Comparison of ENCODE assay signal across 8 cellular contexts in genomic region chrX:49101629-49101984, GRCh38. TPM values are rescaled to one million over a fixed set of nuclear protein-coding genes. Genes with fewer than 3 reads are reported as not detected.
DNase-seq lines count a peak whose midpoint lies in the region; ATAC-seq and TF ChIP-seq lines count a peak whose summit lies in the region.

No MANE protein-coding gene starts in this region.

- no peaks in the 10 kb centered on the region; the same call in 1 of the 2 replicates for H3K27me3 Mint-ChIP-seq in H9 (ENCODE audit: low read depth)
- H3K27me3 Mint-ChIP-seq in activated T-helper 17 cell treated with anti-CD3 and anti-CD28 coated beads, Interleukin-2, amount 50 U/mL, for 72 hours, result no peaks in the 10 kb centered on the region

- no peaks in the 10 kb centered on the region for H4K20me1 ChIP-seq in H9 (ENCODE audit: control insufficient read depth, insufficient read depth, insufficient read length)

- H2BK5ac ChIP-seq in H9 (ENCODE audit: insufficient read length, low read length), result no peak overlapping the region

- H3K27me3 ChIP-seq in H9 (ENCODE audit: insufficient read depth, low read length) (no peaks in the 10 kb centered on the region), layer of hippocampus (ENCODE audit: control insufficient read depth, insufficient read depth, low read length) (no peaks in the 10 kb centered on the region), thymus (ENCODE audit: control insufficient read depth, insufficient read depth) (no peaks in the 10 kb centered on the region)

- H2BK20ac ChIP-seq in H9 (ENCODE audit: low read depth, low read length, poor library complexity, severe bottlenecking), result no peak overlapping the region

- peaks cover 2 to 7% (median 4%) of the 10 kb centered on the region in 3 experiments; a peak in 5 of 7 replicates for H3K36me3 Mint-ChIP-seq in H9 (ENCODE audit: insufficient read depth in 1 of 3, low read depth in 3 of 3)
- H3K36me3 Mint-ChIP-seq in activated T-helper 17 cell treated with anti-CD3 and anti-CD28 coated beads, Interleukin-2, amount 50 U/mL, for 72 hours (ENCODE audit: low read depth), result no peaks in the 10 kb centered on the region

- no peak overlapping the region for H2AK5ac ChIP-seq in H9 (ENCODE audit: insufficient read length, low read length)

- no peak for ATAC-seq in activated T-helper 17 cell treated with anti-CD3 and anti-CD28 coated beads, Interleukin-2, amount 50 U/mL, for 72 hours (replicated peaks)

- no peak overlapping the region for H4K5ac ChIP-seq in H9 (ENCODE audit: insufficient read length, low read depth, low read length)

- H3K4me3 ChIP-seq in AG09309 (ENCODE audit: control insufficient read depth, low read depth, low read length) (peak overlapping the region; percentile 75), thymus (ENCODE audit: low read length) (peak overlapping the region; percentile 63)

- no peaks in the 10 kb centered on the region for H3K9me3 ChIP-seq in H9 (ENCODE audit: control insufficient read depth, low read depth, low read length)
- no peaks in the 10 kb centered on the region for H3K9me3 ChIP-seq in thymus (ENCODE audit: control insufficient read depth)

- H3K4ac ChIP-seq in H9 (ENCODE audit: low read depth, low read length), result no peak overlapping the region

- H2BK12ac ChIP-seq in H9 (ENCODE audit: insufficient read length, low read depth, low read length), result no peak overlapping the region

- TF ChIP-seq CTCF in AG09309 (IDR thresholded peaks at IDR 0.05; ENCODE audit: control insufficient read depth, insufficient read depth, low read depth, low read length, missing control alignments), result no peak
- peak; percentile 29; the same call in 1 of the 3 replicates for TF ChIP-seq CTCF in H9 (conservative IDR thresholded peaks at IDR 0.05)

- DNase-seq in AG09309 (ENCODE audit: low read depth), result no peak
- DNase-seq in H9, result peak; percentile 50
- no peak for DNase-seq in dermis blood vessel endothelial cell
- no peak for DNase-seq in NCI-H526 treated with DMSO at 0.1 percent for 48 hours (lab: John Stamatoyannopoulos, UW)
- no peak for DNase-seq in stimulated activated CD4-positive, alpha-beta T cell treated with anti-CD3 and anti-CD28 coated beads, Interleukin-2, amount 100 ng/mL, for 48 hours

- peaks cover 44 to 57% of the 10 kb centered on the region in 2 experiments for H3K9me3 Mint-ChIP-seq in H9
- H3K9me3 Mint-ChIP-seq in activated T-helper 17 cell treated with anti-CD3 and anti-CD28 coated beads, Interleukin-2, amount 50 U/mL, for 72 hours, result no peaks in the 10 kb centered on the region

- H3K4me1 ChIP-seq in H9 (ENCODE audit: insufficient read depth, low read length) (no peaks in the 10 kb centered on the region), thymus (ENCODE audit: control insufficient read depth, insufficient read depth, low read length) (no peaks in the 10 kb centered on the region)

- WGBS in H9 (ENCODE audit: extremely low coverage, insufficient read length, low lambda C conversion rate), result no CpG with 5 or more reads among the region's 9 CpGs
- WGBS in thymus, result 9% methylated on average over 9 of the region's 9 CpGs

- H3K14ac ChIP-seq in H9 (ENCODE audit: insufficient read depth, low read length), result no peak overlapping the region; the same call in 1 of the 2 replicates

- H3K36me3 ChIP-seq in thymus (ENCODE audit: control insufficient read depth, insufficient read depth), result peaks cover 3% of the 10 kb centered on the region

- no peak overlapping the region for H3K23ac ChIP-seq in H9 (ENCODE audit: insufficient read length, low read depth, low read length)

- peaks cover 3 to 4% of the 10 kb centered on the region in 2 experiments; a peak in 2 of 4 replicates for H3K4me1 Mint-ChIP-seq in H9
- H3K4me1 Mint-ChIP-seq in activated T-helper 17 cell treated with anti-CD3 and anti-CD28 coated beads, Interleukin-2, amount 50 U/mL, for 72 hours, result no peaks in the 10 kb centered on the region

- H3K9ac ChIP-seq in H9 (ENCODE audit: extremely low read depth, insufficient read length, low read length), result no peak overlapping the region

- no peaks in the 10 kb centered on the region for H3K79me2 ChIP-seq in H9 (ENCODE audit: insufficient read depth, low read length)

- no peak overlapping the region for H3K18ac ChIP-seq in H9 (ENCODE audit: insufficient read length, low read depth, low read length)

- H4K8ac ChIP-seq in H9 (replicated peaks; ENCODE audit: insufficient read length, low read depth, low read length), result no peak overlapping the region

- H3T11ph ChIP-seq in H9 (ENCODE audit: low read length), result no peak overlapping the region

- peak overlapping the region; percentile 85 to 89 for H3K4me3 Mint-ChIP-seq in H9
- peak overlapping the region; percentile 85 for H3K4me3 Mint-ChIP-seq in activated T-helper 17 cell treated with anti-CD3 and anti-CD28 coated beads, Interleukin-2, amount 50 U/mL, for 72 hours

- no peak overlapping the region for H2BK15ac ChIP-seq in H9 (ENCODE audit: low read depth, low read length)

- H3K56ac ChIP-seq in H9 (ENCODE audit: insufficient read length, low read depth, low read length), result no peak overlapping the region

- H2BK120ac ChIP-seq in H9 (ENCODE audit: low read depth, low read length, poor library complexity, severe bottlenecking), result no peak overlapping the region

- H2AFZ ChIP-seq in H9 (ENCODE audit: low read length), result no peak overlapping the region

- no peak overlapping the region for H3K4me2 ChIP-seq in H9 (ENCODE audit: insufficient read depth, insufficient read length, low read length)

- no peaks in the 10 kb centered on the region for H3K79me1 ChIP-seq in H9 (ENCODE audit: insufficient read depth, low read depth, low read length, poor library complexity, severe bottlenecking)

- H3K23me2 ChIP-seq in H9 (ENCODE audit: insufficient read length, low read depth, low read length, poor library complexity, severe bottlenecking), result no peaks in the 10 kb centered on the region

- no peak overlapping the region for H3K27ac ChIP-seq in H9 (ENCODE audit: insufficient read length, low read depth, low read length)
- H3K27ac ChIP-seq in layer of hippocampus (ENCODE audit: low read depth, low read length), result peak overlapping the region; percentile 65
- H3K27ac ChIP-seq in thymus (ENCODE audit: low read depth), result peak overlapping the region; percentile 5

- H4K91ac ChIP-seq in H9 (ENCODE audit: insufficient read length, low read depth, low read length), result no peak overlapping the region

- H3K27ac Mint-ChIP-seq in H9, result no peak overlapping the region
- H3K27ac Mint-ChIP-seq in activated T-helper 17 cell treated with anti-CD3 and anti-CD28 coated beads, Interleukin-2, amount 50 U/mL, for 72 hours, result peak overlapping the region; percentile 62

RNA-seq across cellular contexts. Expression of gene WDR45, which starts 21.9 kb away (rescaled TPM):
- total RNA-seq in H9 (2021), result 31.5 and 35.8 TPM in 2 replicates
- 10 to 100 TPM; 40.6 to 44.5 TPM for total RNA-seq in activated T-helper 17 cell treated with anti-CD3 and anti-CD28 coated beads, Interleukin-2, amount 50 U/mL, for 72 hours
- polyA plus RNA-seq in thymus, result 103 TPM
- 26.2 and 27.9 TPM in 2 replicates for total RNA-seq in dermis blood vessel endothelial cell

RNA-seq across cellular contexts. Expression of gene GPKOW, which starts 21.9 kb away (rescaled TPM):
- total RNA-seq in H9 (2021) (15.8 and 17.1 TPM in 2 replicates), dermis blood vessel endothelial cell (24.5 and 27.2 TPM in 2 replicates)
- 10 to 100 TPM; 17.3 to 18.1 TPM for total RNA-seq in activated T-helper 17 cell treated with anti-CD3 and anti-CD28 coated beads, Interleukin-2, amount 50 U/mL, for 72 hours
- polyA plus RNA-seq in thymus, result 15.1 TPM

RNA-seq across cellular contexts. Expression of gene PRAF2, which starts 27.8 kb away (rescaled TPM):
- total RNA-seq in H9 (2021) (12.2 and 13.4 TPM in 2 replicates), dermis blood vessel endothelial cell (2.7 and 5.5 TPM in 2 replicates)
- total RNA-seq in activated T-helper 17 cell treated with anti-CD3 and anti-CD28 coated beads, Interleukin-2, amount 50 U/mL, for 72 hours, result 10 to 100 TPM; 14.3 to 21.7 TPM
- 24.6 TPM for polyA plus RNA-seq in thymus

RNA-seq across cellular contexts. Expression of gene CCDC120, which starts 42.8 kb away (rescaled TPM):
- total RNA-seq in H9 (2021), result 14.5 and 15.7 TPM in 2 replicates
- 1 to 10 TPM; 6.9 to 7.3 TPM for total RNA-seq in activated T-helper 17 cell treated with anti-CD3 and anti-CD28 coated beads, Interleukin-2, amount 50 U/mL, for 72 hours
- polyA plus RNA-seq in thymus, result 4.4 TPM
- total RNA-seq in dermis blood vessel endothelial cell, result 0.85 and 1.4 TPM in 2 replicates

RNA-seq across cellular contexts. Expression of gene TFE3, which starts 58.5 kb away (rescaled TPM):
- 58.9 and 59.8 TPM in 2 replicates for total RNA-seq in H9 (2021)
- 10 to 100 TPM; 35.0 to 38.9 TPM for total RNA-seq in activated T-helper 17 cell treated with anti-CD3 and anti-CD28 coated beads, Interleukin-2, amount 50 U/mL, for 72 hours
- 27.1 TPM for polyA plus RNA-seq in thymus
- total RNA-seq in dermis blood vessel endothelial cell, result 22.8 and 32.2 TPM in 2 replicates
